Comparison of ENCODE assay signal across 8 cellular contexts in genomic region chrX:56343664-56344063, GRCh38.
"Had no signal": no experiment of that assay in that cellular context is flagged by ENCODE, and none has a peak within 500 bp of the region (broad histone marks: within the 10 kb centered on the region; RNA-seq: fewer than 3 reads in every experiment).

No MANE protein-coding gene starts in this region.

- H3K4me3 ChIP-seq: thoracic aorta had no signal

- ATAC-seq: activated CD4-positive, CD25-positive, alpha-beta regulatory T cell treated with anti-CD3 and anti-CD28 coated beads, Interleukin-2, amount 50 U/mL, for 24 hours had no signal

- H3K36me3 ChIP-seq: neutrophil, thoracic aorta had no signal

- H3K9me3 ChIP-seq: neutrophil, thoracic aorta had no signal

- H3K27ac ChIP-seq: neutrophil, thoracic aorta had no signal

- H3K27me3 ChIP-seq: neutrophil had no signal

- DNase-seq: activated gamma-delta T cell treated with Interleukin-2 at 50 U/mL for 16 hours; retina; stimulated activated CD4-positive, alpha-beta T cell treated with anti-CD3 and anti-CD28 coated beads, Interleukin-12 subunit alpha, Interleukin-12 subunit beta, amount 100 ng/mL, for 4 hours; stimulated activated CD4-positive, alpha-beta T cell treated with anti-CD3 and anti-CD28 coated beads, Interleukin-2, amount 100 ng/mL, for 24 hours; T1000 had no signal
